ENCODE assay signal across 19 cellular contexts in genomic region chr11:257766-258493, GRCh38. TPM values are rescaled to one million over a fixed set of nuclear protein-coding genes. Genes with fewer than 3 reads are reported as not detected.
A peak's percentile ranks its signal among the peaks of the same experiment; 100 is the strongest.
DNase-seq lines count a peak whose midpoint lies in the region; ATAC-seq and TF ChIP-seq lines count a peak whose summit lies in the region.
"Had no signal": no experiment of that assay in that cellular context is flagged by ENCODE, and none has a peak within 500 bp of the region (broad histone marks: within the 10 kb centered on the region; RNA-seq: fewer than 3 reads in every experiment).

No MANE protein-coding gene starts in this region.

- peaks cover 4% of the 10 kb centered on the region for H3K9me3 ChIP-seq in endodermal cell (ENCODE audit: control insufficient read depth, low read length)
- H3K9me3 ChIP-seq in upper lobe of right lung, result no peaks in the 10 kb centered on the region
- H3K9me3 ChIP-seq: transverse colon had no signal

- intact Hi-C loops in upper lobe of right lung (cut with DNase I), result no loop called here

- peaks cover 3% of the 10 kb centered on the region for H3K27me3 Mint-ChIP-seq in activated naive CD8-positive, alpha-beta T cell treated with anti-CD3 and anti-CD28 coated beads, Interleukin-2, amount 10 ng/mL, durations not matched to agents 7 days and 5 days
- H3K27me3 Mint-ChIP-seq in activated naive CD8-positive, alpha-beta T cell treated with anti-CD3 and anti-CD28 coated beads, Interleukin-2, amount 50 U/mL, for 24 hours, result no peaks in the 10 kb centered on the region
- H3K27me3 Mint-ChIP-seq in endodermal cell (ENCODE audit: insufficient read depth), result peaks cover 2% of the 10 kb centered on the region

- peak overlapping the region; percentile 24 for H3K27ac Mint-ChIP-seq in activated naive CD8-positive, alpha-beta T cell treated with anti-CD3 and anti-CD28 coated beads, Interleukin-2, amount 10 ng/mL, durations not matched to agents 7 days and 5 days
- no peak overlapping the region for H3K27ac Mint-ChIP-seq in activated naive CD8-positive, alpha-beta T cell treated with anti-CD3 and anti-CD28 coated beads, Interleukin-2, amount 50 U/mL, for 24 hours
- no peak overlapping the region for H3K27ac Mint-ChIP-seq in endodermal cell
- H3K27ac Mint-ChIP-seq: natural killer cell had no signal

- no peaks in the 10 kb centered on the region for H3K4me1 ChIP-seq in endodermal cell (ENCODE audit: control insufficient read depth, insufficient read depth, low read length)
- no peaks in the 10 kb centered on the region for H3K4me1 ChIP-seq in upper lobe of right lung
- H3K4me1 ChIP-seq: transverse colon had no signal

- H3K9ac ChIP-seq in endodermal cell (ENCODE audit: extremely low read depth, low read length, poor library complexity, severe bottlenecking), result no peak overlapping the region

- no peak overlapping the region for H3K4me3 ChIP-seq in endodermal cell (ENCODE audit: low read length)
- H3K4me3 ChIP-seq in upper lobe of right lung, result no peak overlapping the region
- H3K4me3 ChIP-seq: transverse colon had no signal

- H3K27me3 ChIP-seq in endodermal cell (ENCODE audit: control insufficient read depth, insufficient read depth, low read length, poor library complexity, severe bottlenecking) (no peaks in the 10 kb centered on the region), upper lobe of right lung (no peaks in the 10 kb centered on the region)
- H3K27me3 ChIP-seq: transverse colon had no signal

- H3K36me3 ChIP-seq in endodermal cell (ENCODE audit: control insufficient read depth, insufficient read depth, low read length), result peaks cover 8% of the 10 kb centered on the region
- H3K36me3 ChIP-seq in upper lobe of right lung, result peaks cover 7% of the 10 kb centered on the region
- H3K36me3 ChIP-seq: transverse colon had no signal

- H3K9me3 Mint-ChIP-seq in activated naive CD8-positive, alpha-beta T cell treated with anti-CD3 and anti-CD28 coated beads, Interleukin-2, amount 10 ng/mL, durations not matched to agents 7 days and 5 days, result peaks cover 2% of the 10 kb centered on the region
- H3K9me3 Mint-ChIP-seq in activated naive CD8-positive, alpha-beta T cell treated with anti-CD3 and anti-CD28 coated beads, Interleukin-2, amount 50 U/mL, for 24 hours, result peaks cover 4% of the 10 kb centered on the region
- peaks cover 18% of the 10 kb centered on the region for H3K9me3 Mint-ChIP-seq in endodermal cell
- H3K9me3 Mint-ChIP-seq: natural killer cell had no signal

- POLR2A ChIA-PET in activated naive CD8-positive, alpha-beta T cell treated with anti-CD3 and anti-CD28 coated beads, Interleukin-2, amount 10 ng/mL, durations not matched to agents 7 days and 5 days (lab: Charles Lee), result interaction anchor here (0.8 kb wide), 1 partner anchor 9 kb away, joined by 3 read pairs; no protein-coding TSS in a partner anchor

- TF ChIP-seq CTCF in endodermal cell (conservative IDR thresholded peaks at IDR 0.05) (peak; percentile 53), upper lobe of right lung (IDR thresholded peaks at IDR 0.05) (peak; percentile 10)

- no peak for DNase-seq in activated naive CD8-positive, alpha-beta T cell treated with anti-CD3 and anti-CD28 coated beads, Interleukin-2, amount 10 ng/mL, durations not matched to agents 7 days and 5 days
- no peak for DNase-seq in activated naive CD8-positive, alpha-beta T cell treated with anti-CD3 and anti-CD28 coated beads, Interleukin-2, amount 50 U/mL, for 24 hours
- DNase-seq in NAMALWA (ENCODE audit: low spot score) (peak; percentile 51), endodermal cell (no peak), upper lobe of right lung (no peak), caudate nucleus (lab: John Stamatoyannopoulos, UW) (no peak), NCI-H2107 (lab: John Stamatoyannopoulos, UW) (no peak)
- DNase-seq: activated CD8-positive, alpha-beta memory T cell treated with anti-CD3 and anti-CD28 coated beads for 24 hours; activated naive CD4-positive, alpha-beta T cell treated with anti-CD3 and anti-CD28 coated beads, Interleukin-2, amount 50 U/mL, for 16 hours; cortex of kidney; foreskin fibroblast; KBM-7; kidney; natural killer cell; NCI-H2081 treated with DMSO at 0.1 percent for 48 hours; transverse colon had no signal

- H3K36me3 Mint-ChIP-seq in activated naive CD8-positive, alpha-beta T cell treated with anti-CD3 and anti-CD28 coated beads, Interleukin-2, amount 10 ng/mL, durations not matched to agents 7 days and 5 days, result peaks cover 4% of the 10 kb centered on the region
- H3K36me3 Mint-ChIP-seq in activated naive CD8-positive, alpha-beta T cell treated with anti-CD3 and anti-CD28 coated beads, Interleukin-2, amount 50 U/mL, for 24 hours (ENCODE audit: low read depth), result peaks cover 8% of the 10 kb centered on the region
- H3K36me3 Mint-ChIP-seq in endodermal cell (ENCODE audit: low read depth), result peaks cover 9% of the 10 kb centered on the region
- H3K36me3 Mint-ChIP-seq: natural killer cell had no signal

- H3K27ac ChIP-seq in endodermal cell (ENCODE audit: low read depth, low read length), result no peak overlapping the region
- H3K27ac ChIP-seq in upper lobe of right lung, result no peak overlapping the region
- no peak overlapping the region for H3K27ac ChIP-seq in caudate nucleus (ENCODE audit: low read depth, low read length)
- H3K27ac ChIP-seq: transverse colon had no signal

- peaks cover 2% of the 10 kb centered on the region for H3K4me1 Mint-ChIP-seq in activated naive CD8-positive, alpha-beta T cell treated with anti-CD3 and anti-CD28 coated beads, Interleukin-2, amount 10 ng/mL, durations not matched to agents 7 days and 5 days
- peaks cover 11% of the 10 kb centered on the region for H3K4me1 Mint-ChIP-seq in activated naive CD8-positive, alpha-beta T cell treated with anti-CD3 and anti-CD28 coated beads, Interleukin-2, amount 50 U/mL, for 24 hours
- no peaks in the 10 kb centered on the region for H3K4me1 Mint-ChIP-seq in endodermal cell
- H3K4me1 Mint-ChIP-seq: natural killer cell had no signal

- ATAC-seq in activated naive CD8-positive, alpha-beta T cell treated with anti-CD3 and anti-CD28 coated beads, Interleukin-2, amount 10 ng/mL, durations not matched to agents 7 days and 5 days (ENCODE audit: low read depth), result no peak
- ATAC-seq in activated naive CD8-positive, alpha-beta T cell treated with anti-CD3 and anti-CD28 coated beads, Interleukin-2, amount 50 U/mL, for 24 hours, result no peak
- ATAC-seq in upper lobe of right lung, result no peak
- ATAC-seq in HG02610 (IDR thresholded peaks at IDR 0.05; ENCODE audit: unreplicated experiment), result no peak
- ATAC-seq: natural killer cell had no signal

- no peak overlapping the region for H3K4me3 Mint-ChIP-seq in activated naive CD8-positive, alpha-beta T cell treated with anti-CD3 and anti-CD28 coated beads, Interleukin-2, amount 10 ng/mL, durations not matched to agents 7 days and 5 days
- H3K4me3 Mint-ChIP-seq in activated naive CD8-positive, alpha-beta T cell treated with anti-CD3 and anti-CD28 coated beads, Interleukin-2, amount 50 U/mL, for 24 hours, result no peak overlapping the region
- H3K4me3 Mint-ChIP-seq in endodermal cell, result no peak overlapping the region
- H3K4me3 Mint-ChIP-seq: natural killer cell had no signal

- 88 to 90% methylated on average over 9 to 15 of the region's 15 CpGs for WGBS in endodermal cell (ENCODE audit: insufficient coverage in 1 of 2, insufficient read length in 1 of 2), 2 experiments

RNA-seq across cellular contexts. Expression of gene NLRP6, which starts 20.3 kb away (rescaled TPM):
- total RNA-seq in activated naive CD8-positive, alpha-beta T cell treated with anti-CD3 and anti-CD28 coated beads, Interleukin-2, amount 10 ng/mL, durations not matched to agents 7 days and 5 days, result 10 to 100 TPM; 32.1 to 34.0 TPM
- total RNA-seq in endodermal cell (not detected), upper lobe of right lung (1.7 TPM)
- polyA plus RNA-seq in endodermal cell (2013, experiment 1 of 2), result not detected
- not detected for polyA plus RNA-seq in endodermal cell (2013, experiment 2 of 2)
- total RNA-seq: RPMI7951, skeletal muscle tissue had no signal

RNA-seq across cellular contexts. Expression of gene PSMD13, which starts 21.2 kb away (rescaled TPM):
- total RNA-seq in activated naive CD8-positive, alpha-beta T cell treated with anti-CD3 and anti-CD28 coated beads, Interleukin-2, amount 10 ng/mL, durations not matched to agents 7 days and 5 days, result 100 to 1,000 TPM; 130 to 131 TPM
- 100 to 1,000 TPM; 120 to 134 TPM for total RNA-seq in endodermal cell
- 151 TPM for polyA plus RNA-seq in endodermal cell (2013, experiment 1 of 2)
- polyA plus RNA-seq in endodermal cell (2013, experiment 2 of 2), result 145 TPM
- total RNA-seq in upper lobe of right lung, result 89.9 TPM

RNA-seq across cellular contexts. Expression of gene SIRT3, which starts 21.8 kb away (rescaled TPM):
- 10 to 100 TPM; 24.3 to 25.2 TPM for total RNA-seq in activated naive CD8-positive, alpha-beta T cell treated with anti-CD3 and anti-CD28 coated beads, Interleukin-2, amount 10 ng/mL, durations not matched to agents 7 days and 5 days
- total RNA-seq in endodermal cell (10 to 100 TPM; 18.1 to 28.6 TPM), upper lobe of right lung (15.7 TPM)
- polyA plus RNA-seq in endodermal cell (2013, experiment 1 of 2), result 20.2 TPM
- 23.5 TPM for polyA plus RNA-seq in endodermal cell (2013, experiment 2 of 2)

RNA-seq across cellular contexts. Expression of gene PGGHG, which starts 31.0 kb away (rescaled TPM):
- total RNA-seq in activated naive CD8-positive, alpha-beta T cell treated with anti-CD3 and anti-CD28 coated beads, Interleukin-2, amount 10 ng/mL, durations not matched to agents 7 days and 5 days, result 100 to 1,000 TPM; 641 to 664 TPM
- 100 to 1,000 TPM; 129 to 186 TPM for total RNA-seq in endodermal cell
- 36.7 TPM for polyA plus RNA-seq in endodermal cell (2013, experiment 1 of 2)
- polyA plus RNA-seq in endodermal cell (2013, experiment 2 of 2), result 31.3 TPM
- total RNA-seq in upper lobe of right lung, result 105 TPM

RNA-seq across cellular contexts. Expression of gene IFITM5, which starts 41.4 kb away (rescaled TPM):
- total RNA-seq in activated naive CD8-positive, alpha-beta T cell treated with anti-CD3 and anti-CD28 coated beads, Interleukin-2, amount 10 ng/mL, durations not matched to agents 7 days and 5 days, result not detected
- total RNA-seq in endodermal cell (not detected), upper lobe of right lung (not detected)
- not detected for polyA plus RNA-seq in endodermal cell (2013, experiment 1 of 2)
- not detected for polyA plus RNA-seq in endodermal cell (2013, experiment 2 of 2)
- total RNA-seq: kidney, natural killer cell, RPMI7951, skeletal muscle tissue, transverse colon had no signal

Comparison
In these comparisons a context has a peak if more than half of its experiments do, and no peak if none do; other contexts are left out.
1. RNA of gene NLRP6, which starts 20.3 kb away (total RNA-seq): 32.1 to 34.0 TPM in activated naive CD8-positive, alpha-beta T cell treated with anti-CD3 and anti-CD28 coated beads, Interleukin-2, amount 10 ng/mL, durations not matched to agents 7 days and 5 days; 1.7 TPM in upper lobe of right lung (single experiment) and not detected in endodermal cell; every median in the first group is over 10 times any median in the second.